ENCODE assay signal across 1 cellular context in the genomic region with DNA sequence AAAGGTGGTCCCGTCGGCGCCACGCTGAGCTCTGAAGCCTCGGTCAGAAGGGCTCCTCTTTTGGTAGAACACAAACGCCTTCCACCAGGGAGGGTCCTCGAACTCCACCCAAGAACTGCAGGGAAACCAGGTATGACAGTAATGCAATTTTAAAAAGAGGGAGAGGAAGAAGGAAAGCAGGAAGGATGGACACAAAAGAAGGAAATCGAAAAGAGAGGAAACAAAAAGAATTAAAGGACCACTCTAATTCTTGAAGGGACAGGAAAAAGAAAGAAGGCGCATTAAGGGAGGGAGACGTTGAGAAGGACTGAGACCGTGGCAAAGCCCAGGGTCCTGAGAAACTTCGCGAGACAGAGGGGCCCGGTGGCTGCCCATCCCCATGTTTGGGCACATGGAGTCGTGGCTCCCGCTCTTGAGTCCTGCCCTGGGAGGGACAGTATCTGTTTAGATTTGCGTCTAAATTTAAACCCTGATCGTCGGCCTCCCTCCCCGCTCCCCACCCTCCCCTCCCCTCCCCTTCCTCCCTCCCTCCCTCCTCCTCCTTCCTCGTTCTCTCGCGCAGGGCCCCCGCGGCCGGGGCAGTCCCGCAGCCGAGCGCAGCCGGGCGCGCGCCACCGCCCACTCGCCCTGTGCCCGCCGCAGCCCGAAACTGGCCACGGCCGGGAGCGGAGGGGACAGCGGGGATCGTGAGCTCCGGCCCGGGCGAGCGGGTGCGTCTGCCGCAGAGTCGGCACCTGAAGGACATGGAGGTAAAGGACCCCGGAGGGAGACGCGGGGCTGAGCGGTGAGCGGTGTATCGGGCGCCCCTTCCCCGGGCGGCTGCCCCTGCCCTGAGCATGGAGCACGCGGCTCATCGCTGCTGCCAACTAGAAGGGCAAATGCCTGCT.
TF ChIP-seq lines count a peak whose summit lies in the region.

A gene with protein sequence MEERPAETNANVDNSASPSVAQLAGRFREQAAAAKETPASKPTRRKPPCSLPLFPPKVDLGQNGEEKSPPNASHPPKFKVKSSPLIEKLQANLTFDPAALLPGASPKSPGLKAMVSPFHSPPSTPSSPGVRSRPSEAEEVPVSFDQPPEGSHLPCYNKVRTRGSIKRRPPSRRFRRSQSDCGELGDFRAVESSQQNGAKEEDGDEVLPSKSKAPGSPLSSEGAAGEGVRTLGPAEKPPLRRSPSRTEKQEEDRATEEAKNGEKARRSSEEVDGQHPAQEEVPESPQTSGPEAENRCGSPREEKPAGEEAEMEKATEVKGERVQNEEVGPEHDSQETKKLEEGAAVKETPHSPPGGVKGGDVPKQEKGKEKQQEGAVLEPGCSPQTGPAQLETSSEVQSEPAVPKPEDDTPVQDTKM (plus strand): TSS at position 552 of the 887 bp plus-strand sequence. CDS start 192 bp downstream, at position 744.

TF ChIP-seq in GM23338, 12 proteins besides CTCF, POLR2A, EP300 and RAD21 (continued from another document):
- TF ChIP-seq ZNF462 (CRISPR knock-in tag; IDR thresholded peaks at IDR 0.05) = no peak
